In genomic region chr15:55916666-55917409, GRCh38 we compare ENCODE assay signal across 1 cellular context.
TF ChIP-seq lines count a peak whose summit lies in the region.

No MANE protein-coding gene starts in this region.

TF ChIP-seq in SK-N-SH, 30 proteins besides CTCF, POLR2A, EP300 and RAD21 (continued from another document):
- TF ChIP-seq REST (IDR thresholded peaks at IDR 0.05; ENCODE audit: low read depth, low read length) = no peak
- no peak for TF ChIP-seq USF1 (IDR thresholded peaks at IDR 0.05; ENCODE audit: borderline replicate concordance, low read depth)
- TF ChIP-seq USF2 (IDR thresholded peaks at IDR 0.05; ENCODE audit: borderline replicate concordance, low read depth, low read length) = no peak
- no peak for TF ChIP-seq FOXJ3 (CRISPR knock-in tag; IDR thresholded peaks at IDR 0.05)
- peak; percentile 59; the same call in 1 of the 2 replicates for TF ChIP-seq FOSL2 (IDR thresholded peaks at IDR 0.05; ENCODE audit: borderline replicate concordance, low read depth)
- no peak for TF ChIP-seq MXI1 (IDR thresholded peaks at IDR 0.05; ENCODE audit: low read depth, low read length)
- TF ChIP-seq TEAD4 (IDR thresholded peaks at IDR 0.05; ENCODE audit: borderline replicate concordance, insufficient read depth) = no peak
- TF ChIP-seq GATA2 (CRISPR knock-in tag; IDR thresholded peaks at IDR 0.05) = no peak
- TF ChIP-seq TCF12 (IDR thresholded peaks at IDR 0.05) = peak; percentile 83
- TF ChIP-seq ZBTB33 (IDR thresholded peaks at IDR 0.05; ENCODE audit: borderline replicate concordance, low read depth) = no peak
- no peak for TF ChIP-seq FOXM1 (IDR thresholded peaks at IDR 0.05; ENCODE audit: low read depth)
- TF ChIP-seq NFIC (IDR thresholded peaks at IDR 0.05; ENCODE audit: borderline replicate concordance) = no peak; the same call in 1 of the 2 replicates
- no peak for TF ChIP-seq SMC3 (IDR thresholded peaks at IDR 0.05; ENCODE audit: low read depth, low read length)
- no peak for TF ChIP-seq CHD2 (IDR thresholded peaks at IDR 0.05; ENCODE audit: low read length, partially characterized antibody)
- no peak for TF ChIP-seq SIN3A (IDR thresholded peaks at IDR 0.05; ENCODE audit: borderline replicate concordance, low read depth, low read length)
- peak; percentile 70; the same call in 1 of the 2 replicates for TF ChIP-seq ELF1 (IDR thresholded peaks at IDR 0.05)
- TF ChIP-seq PBX3 (IDR thresholded peaks at IDR 0.05) = no peak
- no peak for TF ChIP-seq IRF3 (IDR thresholded peaks at IDR 0.05; ENCODE audit: low read depth, low read length)
- no peak for TF ChIP-seq GABPA (IDR thresholded peaks at IDR 0.05; ENCODE audit: low read depth)
- no peak for TF ChIP-seq NRF1 (IDR thresholded peaks at IDR 0.05; ENCODE audit: low read depth, low read length)
- TF ChIP-seq MEF2A (IDR thresholded peaks at IDR 0.05; ENCODE audit: borderline replicate concordance, low read depth) = no peak
- peak; percentile 49; the same call in 1 of the 2 replicates for TF ChIP-seq TAF1 (IDR thresholded peaks at IDR 0.05; ENCODE audit: borderline replicate concordance, low read depth, low read length)
- peak; percentile 53; the same call in 1 of the 2 replicates for TF ChIP-seq POLR2AphosphoS5 (IDR thresholded peaks at IDR 0.05; ENCODE audit: low read depth, low read length)
- no peak for TF ChIP-seq EZH2phosphoT487 (IDR thresholded peaks at IDR 0.05; ENCODE audit: borderline replicate concordance, low read depth)
